Comparison of ENCODE assay signal across 22 cellular contexts in the genomic region with DNA sequence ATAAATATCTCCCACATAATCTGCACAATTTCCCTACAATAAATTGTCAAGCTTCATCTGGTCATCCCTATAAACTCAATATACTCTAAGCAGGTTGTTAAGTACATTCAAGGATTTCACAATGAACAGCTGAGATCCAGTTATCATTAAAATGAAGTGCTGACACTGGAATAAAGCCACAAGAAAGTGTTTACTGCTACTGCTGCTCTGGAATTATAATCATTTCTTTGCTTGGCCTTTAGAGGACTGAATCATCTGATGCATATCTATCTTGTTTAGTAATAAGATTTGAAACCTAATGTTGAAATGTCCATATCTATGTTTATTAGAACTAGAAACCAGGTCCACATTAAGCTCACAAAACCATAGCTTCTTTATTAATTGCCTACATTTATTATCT.
DNase-seq lines count a peak whose midpoint lies in the region; ATAC-seq and TF ChIP-seq lines count a peak whose summit lies in the region.
"Had no signal": no experiment of that assay in that cellular context is flagged by ENCODE, and none has a peak within 500 bp of the region (broad histone marks: within the 10 kb centered on the region; RNA-seq: fewer than 3 reads in every experiment).

No MANE protein-coding gene starts in this region.

- no peaks in the 10 kb centered on the region for H3K36me3 ChIP-seq in adipocyte (ENCODE audit: control insufficient read depth, insufficient read depth, low read length, severe bottlenecking)
- H3K36me3 ChIP-seq: BLaER1 treated with 17β-estradiol and CSF1 and Interleukin-3, amounts not matched to agents 10 nM and 100 nM; MG63 had no signal

- no peak for ATAC-seq in GM18907 (IDR thresholded peaks at IDR 0.05; ENCODE audit: unreplicated experiment)
- ATAC-seq in GM19324 (IDR thresholded peaks at IDR 0.05; ENCODE audit: low FRiP score, unreplicated experiment), result no peak
- ATAC-seq: GM12878, PC-3 had no signal

- DNase-seq in A172 (ENCODE audit: low spot score), result peak; percentile 8
- DNase-seq in GM03348 (ENCODE audit: low spot score), result peak; percentile 37
- peak; percentile 39 for DNase-seq in adipocyte (ENCODE audit: low read depth)
- DNase-seq in fibroblast of mammary gland (ENCODE audit: low read depth), result peak; percentile 3
- DNase-seq in anterior cingulate cortex (lab: John Stamatoyannopoulos, UW), result no peak
- DNase-seq in HK-2 (ENCODE audit: unreplicated experiment), result no peak
- DNase-seq: CD8-positive, alpha-beta memory T cell; DND-41; GDM1; MG63; NCI-H1048; NCI-H1436 treated with DMSO at 0.1 percent for 48 hours; NCI-H2029; PC-3; RPMI8226; SHP77 treated with DMSO at 0.1 percent for 48 hours; SK-N-SH had no signal

- H3K27me3 ChIP-seq in adipocyte (replicated peaks; ENCODE audit: control insufficient read depth, insufficient read depth, low read length), result peaks cover 4% of the 10 kb centered on the region
- H3K27me3 ChIP-seq: BLaER1 treated with 17β-estradiol and CSF1 and Interleukin-3, amounts not matched to agents 10 nM and 100 nM; MG63 had no signal

- H3K9ac ChIP-seq in adipocyte (ENCODE audit: low read length), result no peak overlapping the region
- H3K9ac ChIP-seq: BLaER1 treated with 17β-estradiol and CSF1 and Interleukin-3, amounts not matched to agents 10 nM and 100 nM; KMS-11; SK-N-SH had no signal

- no peak overlapping the region for H3K4me3 ChIP-seq in adipocyte (ENCODE audit: low read length)
- H3K4me3 ChIP-seq in fibroblast of mammary gland (ENCODE audit: control insufficient read depth, low read depth, low read length), result no peak overlapping the region
- H3K4me3 ChIP-seq: BLaER1 treated with 17β-estradiol and CSF1 and Interleukin-3, amounts not matched to agents 10 nM and 100 nM; GM12878; MG63 had no signal

- no peaks in the 10 kb centered on the region for H3K4me1 ChIP-seq in adipocyte (ENCODE audit: control insufficient read depth, insufficient read depth, low read length)
- H3K4me1 ChIP-seq: BLaER1 treated with 17β-estradiol and CSF1 and Interleukin-3, amounts not matched to agents 10 nM and 100 nM had no signal

- H3K9me3 ChIP-seq in adipocyte (ENCODE audit: control insufficient read depth, low read length), result peaks cover 8% of the 10 kb centered on the region
- H3K9me3 ChIP-seq: MG63, SK-N-SH had no signal

- TF ChIP-seq CTCF in fibroblast of mammary gland (conservative IDR thresholded peaks at IDR 0.05; ENCODE audit: control insufficient read depth, insufficient read depth, low read depth, low read length), result no peak

Comparison
In these comparisons a context has a peak if more than half of its experiments do, and no peak if none do; other contexts are left out.
1. DNase-seq: peak in A172 (single experiment), GM03348 (single experiment), adipocyte (single experiment) and fibroblast of mammary gland (single experiment); none in anterior cingulate cortex (0 of 58) and HK-2 (single experiment).